11 cellular contexts compared by ENCODE assay signal in genomic region chr2:238727585-238728321, GRCh38.
A peak's percentile ranks its signal among the peaks of the same experiment; 100 is the strongest.
DNase-seq lines count a peak whose midpoint lies in the region; ATAC-seq and TF ChIP-seq lines count a peak whose summit lies in the region.
"Had no signal": no experiment of that assay in that cellular context is flagged by ENCODE, and none has a peak within 500 bp of the region (broad histone marks: within the 10 kb centered on the region; RNA-seq: fewer than 3 reads in every experiment).

No MANE protein-coding gene starts in this region.

- DNase-seq in LHCN-M2 (ENCODE audit: low read depth) (peak; percentile 30), fibroblast of lung (ENCODE audit: low read depth in 2 of 2) (peak; percentile 63 to 81), transverse colon (no peak), GM10248 (ENCODE audit: extremely low spot score) (no peak), T-helper 17 cell (no peak), thyroid gland (no peak)
- DNase-seq: NCI-H187 treated with DMSO at 0.1 percent for 48 hours had no signal

- ATAC-seq in HG03045 (IDR thresholded peaks at IDR 0.05; ENCODE audit: unreplicated experiment) (no peak), T-helper 17 cell (no peak)

- H3K9me3 ChIP-seq in fibroblast of lung (ENCODE audit: control insufficient read depth, insufficient read depth, low read depth, low read length) (no peaks in the 10 kb centered on the region), muscle layer of colon (ENCODE audit: low read length) (no peaks in the 10 kb centered on the region), transverse colon (no peaks in the 10 kb centered on the region), T-helper 17 cell (ENCODE audit: control insufficient read depth, low read length, poor library complexity, severe bottlenecking) (no peaks in the 10 kb centered on the region), thyroid gland (no peaks in the 10 kb centered on the region)
- H3K9me3 ChIP-seq: adrenal gland had no signal

- H3K9ac ChIP-seq in fibroblast of lung (ENCODE audit: insufficient read depth, low read length) (peak overlapping the region; percentile 40), muscle layer of colon (ENCODE audit: low read length) (no peak overlapping the region)

- H3K4me3 ChIP-seq in fibroblast of lung (replicated peaks in 1 of 4; ENCODE audit: control extremely low read depth in 1 of 4, insufficient read depth in 1 of 4, low read depth in 3 of 4, low read length in 4 of 4), result no peak overlapping the region
- H3K4me3 ChIP-seq in muscle layer of colon (ENCODE audit: low read depth in 1 of 2, low read length in 2 of 2), result peak overlapping the region in 1 of 2 donors; percentile 1
- no peak overlapping the region for H3K4me3 ChIP-seq in transverse colon
- H3K4me3 ChIP-seq in thyroid gland (replicated peaks in 1 of 3), result no peak overlapping the region
- H3K4me3 ChIP-seq: adrenal gland had no signal

- H3K27me3 ChIP-seq in fibroblast of lung (ENCODE audit: control insufficient read depth, insufficient read depth, low read length), result no peaks in the 10 kb centered on the region
- H3K27me3 ChIP-seq in muscle layer of colon (ENCODE audit: control insufficient read depth in 1 of 2, insufficient read depth in 2 of 2, low read length in 2 of 2), result no peaks in the 10 kb centered on the region
- H3K27me3 ChIP-seq in transverse colon, result no peaks in the 10 kb centered on the region
- H3K27me3 ChIP-seq in thyroid gland, result no peaks in the 10 kb centered on the region
- H3K27me3 ChIP-seq: adrenal gland had no signal

- peaks cover 44% of the 10 kb centered on the region for H3K27me3 Mint-ChIP-seq in T-helper 17 cell

- TF ChIP-seq EP300 in transverse colon (IDR thresholded peaks at IDR 0.05; ENCODE audit: low read depth), result peak; percentile 91

- no peaks in the 10 kb centered on the region for H4K20me1 ChIP-seq in fibroblast of lung (ENCODE audit: control insufficient read depth, extremely low read depth, insufficient read depth, low read length)

- H3K4me1 Mint-ChIP-seq in T-helper 17 cell, result peaks cover 2% of the 10 kb centered on the region

- POLR2A ChIA-PET in GM10248 (lab: Yijun Ruan, JAX), result no interaction called here

- WGBS in transverse colon (ENCODE audit: low coverage in 1 of 2), 2 donors, result 52 to 54% methylated on average over 5 to 10 of the region's 10 CpGs
- 63 to 73% methylated on average over 10 of the region's 10 CpGs for WGBS in thyroid gland, 2 donors

- peak overlapping the region; percentile 89 for H3K27ac ChIP-seq in fibroblast of lung (ENCODE audit: insufficient read depth, low read length)
- peak overlapping the region; percentile 81 for H3K27ac ChIP-seq in muscle layer of colon (ENCODE audit: low read depth, low read length)
- peak overlapping the region; percentile 78 to 89 (median 81) for H3K27ac ChIP-seq in transverse colon
- no peak overlapping the region for H3K27ac ChIP-seq in thyroid gland

- no peak overlapping the region for H3K4me3 Mint-ChIP-seq in T-helper 17 cell
- H3K4me3 Mint-ChIP-seq: T-helper 2 cell treated with Interferon-gamma antibody and Interleukin-4, amounts not matched to agents 5 μg/mL and 100 μg/mL, for 36 hours had no signal

- no peak overlapping the region for H2AFZ ChIP-seq in fibroblast of lung (ENCODE audit: low read length)

- intact Hi-C loops in transverse colon (cut with DNase I; ENCODE audit: low total_unique reads), result no loop called here
- intact Hi-C loops in thyroid gland (cut with DNase I), result no loop called here

- CTCF ChIA-PET in GM10248 (lab: Yijun Ruan, JAX), result no interaction called here

- no peaks in the 10 kb centered on the region for H3K79me2 ChIP-seq in fibroblast of lung (ENCODE audit: control insufficient read depth, insufficient read depth, low read length)

- H3K4me2 ChIP-seq in fibroblast of lung (ENCODE audit: extremely low read depth, insufficient read depth, low read length), result peak overlapping the region; percentile 63

- TF ChIP-seq POLR2A in transverse colon (IDR thresholded peaks at IDR 0.05) (no peak), thyroid gland (IDR thresholded peaks at IDR 0.05) (no peak)

- TF ChIP-seq CTCF in fibroblast of lung (conservative IDR thresholded peaks at IDR 0.05 in 1 of 2, IDR thresholded peaks at IDR 0.05 in 1 of 2; ENCODE audit: low read depth in 1 of 2, low read length in 2 of 2) (no peak), transverse colon (IDR thresholded peaks at IDR 0.05) (no peak), GM10248 (IDR thresholded peaks at IDR 0.05; ENCODE audit: control extremely low read depth, extremely low read depth, low read depth, missing control alignments) (no peak), thyroid gland (IDR thresholded peaks at IDR 0.05) (no peak)

- in situ Hi-C loops in transverse colon (cut with MboI; ENCODE audit: low pct_ligation_motif_present in 1 of 4, low pct_unique_long_range_greater_than_20kb in 1 of 4, low sequenced_read_pairs in 3 of 4), result no loop called here

- peaks cover 2% of the 10 kb centered on the region for H3K36me3 Mint-ChIP-seq in T-helper 17 cell (ENCODE audit: low read depth)

- peaks cover 14% of the 10 kb centered on the region for H3K4me1 ChIP-seq in fibroblast of lung (ENCODE audit: control insufficient read depth, extremely low read depth, insufficient read depth, low read length)
- peaks cover 52% of the 10 kb centered on the region for H3K4me1 ChIP-seq in muscle layer of colon (ENCODE audit: insufficient read depth, low read length)
- H3K4me1 ChIP-seq in transverse colon, result peaks cover 0 to 34% (median 13%) of the 10 kb centered on the region in 4 donors
- H3K4me1 ChIP-seq in thyroid gland, result no peaks in the 10 kb centered on the region

- H3K36me3 ChIP-seq in fibroblast of lung (ENCODE audit: control insufficient read depth, insufficient read depth, low read length), result no peaks in the 10 kb centered on the region
- H3K36me3 ChIP-seq in muscle layer of colon (ENCODE audit: insufficient read depth, low read length), result no peaks in the 10 kb centered on the region
- H3K36me3 ChIP-seq in transverse colon, result no peaks in the 10 kb centered on the region
- H3K36me3 ChIP-seq in thyroid gland, result no peaks in the 10 kb centered on the region
- H3K36me3 ChIP-seq: adrenal gland had no signal

- H3K27ac Mint-ChIP-seq in T-helper 17 cell, result no peak overlapping the region
- H3K27ac Mint-ChIP-seq: T-helper 2 cell treated with Interferon-gamma antibody and Interleukin-4, amounts not matched to agents 5 μg/mL and 100 μg/mL, for 36 hours had no signal

Comparison
In these comparisons a context has a peak if more than half of its experiments do, and no peak if none do; other contexts are left out.
1. DNase-seq: peak in LHCN-M2 (single experiment) and fibroblast of lung (2 of 2); none in transverse colon (single experiment), GM10248 (single experiment), T-helper 17 cell (0 of 3) and thyroid gland (0 of 2).
2. H3K27ac ChIP-seq: peak in fibroblast of lung (single experiment), muscle layer of colon (single experiment) and transverse colon (4 of 4); none in thyroid gland (0 of 3).